Comparison of ENCODE assay signal across 20 cellular contexts in the genomic region with DNA sequence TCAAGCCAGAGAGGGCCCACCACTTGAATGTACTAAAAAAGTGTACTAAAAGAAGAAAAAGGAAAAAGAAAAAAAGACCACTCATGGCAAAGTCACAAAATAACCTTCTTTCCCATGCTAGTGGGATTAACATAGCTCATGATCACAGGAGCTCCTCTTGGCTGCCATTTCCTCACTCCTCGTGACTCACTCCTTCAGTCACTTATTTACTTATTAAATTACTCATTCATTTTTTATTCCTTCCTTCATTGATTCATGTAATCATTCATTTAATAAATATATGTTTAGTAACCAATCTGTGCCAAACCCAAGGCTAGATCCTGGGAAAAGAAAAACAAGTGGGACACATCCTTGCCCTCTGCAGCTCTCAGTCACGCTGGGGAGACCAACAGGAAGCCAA.
DNase-seq lines count a peak whose midpoint lies in the region; ATAC-seq and TF ChIP-seq lines count a peak whose summit lies in the region.
"Had no signal": no experiment of that assay in that cellular context is flagged by ENCODE, and none has a peak within 500 bp of the region (broad histone marks: within the 10 kb centered on the region; RNA-seq: fewer than 3 reads in every experiment).

No MANE protein-coding gene starts in this region.

- H3K27ac Mint-ChIP-seq in activated T-cell treated with anti-CD3 and anti-CD28 coated beads, Interleukin-2, amount 50 U/mL, for 24 hours: no peak overlapping the region
- H3K27ac Mint-ChIP-seq: CD4-positive, CD25-positive, alpha-beta regulatory T cell had no signal

- no peak overlapping the region for H3K4me3 Mint-ChIP-seq in activated T-cell treated with anti-CD3 and anti-CD28 coated beads, Interleukin-2, amount 50 U/mL, for 24 hours
- H3K4me3 Mint-ChIP-seq: CD4-positive, CD25-positive, alpha-beta regulatory T cell had no signal

- no peaks in the 10 kb centered on the region for H3K9me3 ChIP-seq in RWPE2 (ENCODE audit: severe bottlenecking)
- H3K9me3 ChIP-seq: colonic mucosa had no signal

- H3K27ac ChIP-seq in RWPE2 (ENCODE audit: poor library complexity, severe bottlenecking): peak overlapping the region; percentile 83
- H3K27ac ChIP-seq: colonic mucosa had no signal

- H3K9me3 Mint-ChIP-seq in activated T-cell treated with anti-CD3 and anti-CD28 coated beads, Interleukin-2, amount 50 U/mL, for 24 hours: no peaks in the 10 kb centered on the region

- ATAC-seq in RWPE2 (ENCODE audit: low read depth): peak; percentile 39
- ATAC-seq: GM12878, sciatic nerve had no signal

- peaks cover 25% of the 10 kb centered on the region for H3K4me1 ChIP-seq in RWPE2 (ENCODE audit: insufficient read depth, poor library complexity, severe bottlenecking)
- H3K4me1 ChIP-seq: colonic mucosa had no signal

- H3K27me3 ChIP-seq in RWPE2 (ENCODE audit: insufficient read depth, poor library complexity, severe bottlenecking): no peaks in the 10 kb centered on the region
- H3K27me3 ChIP-seq: colonic mucosa had no signal

- DNase-seq in GM03348 (ENCODE audit: low spot score) (peak; percentile 41), RWPE2 (ENCODE audit: low spot score) (no peak), fibroblast of villous mesenchyme (ENCODE audit: low read depth) (peak; percentile 6), stromal cell of bone marrow (ENCODE audit: low read depth) (peak; percentile 61), LoVo (ENCODE audit: low spot score) (no peak)
- no peak for DNase-seq in activated T-cell treated with anti-CD3 and anti-CD28 coated beads, Interleukin-2, amount 50 U/mL, for 24 hours
- no peak for DNase-seq in stimulated activated naive CD4-positive, alpha-beta T cell treated with Interleukin-2 at 50 U/mL for 16 hours (lab: John Stamatoyannopoulos, UW)
- DNase-seq: activated CD8-positive, alpha-beta memory T cell treated with anti-CD3 and anti-CD28 coated beads, Interleukin-2, amount 50 U/mL, for 4 hours; activated gamma-delta T cell treated with Interleukin-2 at 50 U/mL for 16 hours; amygdala; CD4-positive, CD25-positive, alpha-beta regulatory T cell; colonic mucosa; kidney; NCI-H1694 treated with DMSO at 0.1 percent for 48 hours; nucleus accumbens; SIG-M5; stimulated activated CD4-positive, alpha-beta T cell treated with anti-CD3 and anti-CD28 coated beads, Interleukin-4, amount 100 ng/mL, for 1 hour; T1000 had no signal

- no peaks in the 10 kb centered on the region for H3K36me3 Mint-ChIP-seq in activated T-cell treated with anti-CD3 and anti-CD28 coated beads, Interleukin-2, amount 50 U/mL, for 24 hours (ENCODE audit: low read depth)
- H3K36me3 Mint-ChIP-seq: CD4-positive, CD25-positive, alpha-beta regulatory T cell had no signal

- TF ChIP-seq CTCF in RWPE2 (IDR thresholded peaks at IDR 0.05; ENCODE audit: poor library complexity, severe bottlenecking) (no peak), fibroblast of villous mesenchyme (IDR thresholded peaks at IDR 0.05; ENCODE audit: insufficient read depth, low read depth, low read length) (no peak)

- H3K4me3 ChIP-seq in RWPE2 (ENCODE audit: severe bottlenecking): no peak overlapping the region
- no peak overlapping the region for H3K4me3 ChIP-seq in fibroblast of villous mesenchyme (ENCODE audit: low read depth, low read length)
- H3K4me3 ChIP-seq: colonic mucosa, GM12878 had no signal

- no peaks in the 10 kb centered on the region for H3K36me3 ChIP-seq in RWPE2 (ENCODE audit: low read depth)
- H3K36me3 ChIP-seq: colonic mucosa had no signal

- H3K27me3 Mint-ChIP-seq in activated T-cell treated with anti-CD3 and anti-CD28 coated beads, Interleukin-2, amount 50 U/mL, for 24 hours: peaks cover 6% of the 10 kb centered on the region
- H3K27me3 Mint-ChIP-seq: CD4-positive, CD25-positive, alpha-beta regulatory T cell had no signal

- no peaks in the 10 kb centered on the region for H3K4me1 Mint-ChIP-seq in activated T-cell treated with anti-CD3 and anti-CD28 coated beads, Interleukin-2, amount 50 U/mL, for 24 hours (ENCODE audit: low read depth)
- H3K4me1 Mint-ChIP-seq: CD4-positive, CD25-positive, alpha-beta regulatory T cell had no signal

Comparison
In these comparisons a context has a peak if more than half of its experiments do, and no peak if none do; other contexts are left out.
1. DNase-seq: peak in GM03348 (single experiment), fibroblast of villous mesenchyme (single experiment) and stromal cell of bone marrow (single experiment); none in RWPE2 (single experiment), LoVo (single experiment), activated T-cell treated with anti-CD3 and anti-CD28 coated beads, Interleukin-2, amount 50 U/mL, for 24 hours (single experiment) and stimulated activated naive CD4-positive, alpha-beta T cell treated with Interleukin-2 at 50 U/mL for 16 hours (single experiment).